In genomic region chr12:49740930-49741881, GRCh38 we compare ENCODE assay signal across 1 cellular context.
TF ChIP-seq lines count a peak whose summit lies in the region.

TMBIM6 (plus strand) TSS chr12:49741557; CDS start chr12:49752494, 10,937 bp downstream.

TF ChIP-seq in K562, 482 proteins besides CTCF, POLR2A, EP300 and RAD21 (continued from another document and continues in another):
- TF ChIP-seq, protein P1, sequence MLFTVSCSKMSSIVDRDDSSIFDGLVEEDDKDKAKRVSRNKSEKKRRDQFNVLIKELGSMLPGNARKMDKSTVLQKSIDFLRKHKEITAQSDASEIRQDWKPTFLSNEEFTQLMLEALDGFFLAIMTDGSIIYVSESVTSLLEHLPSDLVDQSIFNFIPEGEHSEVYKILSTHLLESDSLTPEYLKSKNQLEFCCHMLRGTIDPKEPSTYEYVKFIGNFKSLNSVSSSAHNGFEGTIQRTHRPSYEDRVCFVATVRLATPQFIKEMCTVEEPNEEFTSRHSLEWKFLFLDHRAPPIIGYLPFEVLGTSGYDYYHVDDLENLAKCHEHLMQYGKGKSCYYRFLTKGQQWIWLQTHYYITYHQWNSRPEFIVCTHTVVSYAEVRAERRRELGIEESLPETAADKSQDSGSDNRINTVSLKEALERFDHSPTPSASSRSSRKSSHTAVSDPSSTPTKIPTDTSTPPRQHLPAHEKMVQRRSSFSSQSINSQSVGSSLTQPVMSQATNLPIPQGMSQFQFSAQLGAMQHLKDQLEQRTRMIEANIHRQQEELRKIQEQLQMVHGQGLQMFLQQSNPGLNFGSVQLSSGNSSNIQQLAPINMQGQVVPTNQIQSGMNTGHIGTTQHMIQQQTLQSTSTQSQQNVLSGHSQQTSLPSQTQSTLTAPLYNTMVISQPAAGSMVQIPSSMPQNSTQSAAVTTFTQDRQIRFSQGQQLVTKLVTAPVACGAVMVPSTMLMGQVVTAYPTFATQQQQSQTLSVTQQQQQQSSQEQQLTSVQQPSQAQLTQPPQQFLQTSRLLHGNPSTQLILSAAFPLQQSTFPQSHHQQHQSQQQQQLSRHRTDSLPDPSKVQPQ (CRISPR knock-in tag; IDR thresholded peaks at IDR 0.05; ENCODE audit: borderline replicate concordance): no peak
- no peak for TF ChIP-seq KDM4B (IDR thresholded peaks at IDR 0.05; ENCODE audit: borderline replicate concordance in 2 of 2, low read depth in 1 of 2)
- peak; percentile 52; the same call in 1 of the 2 replicates for TF ChIP-seq ZBTB7A (IDR thresholded peaks at IDR 0.05; ENCODE audit: borderline replicate concordance, control insufficient read depth, low read depth, low read length)
- TF ChIP-seq SMARCA4 (IDR thresholded peaks at IDR 0.05): no peak
- TF ChIP-seq PPARD (CRISPR knock-in tag; IDR thresholded peaks at IDR 0.05): no peak
- TF ChIP-seq NCOA4 (IDR thresholded peaks at IDR 0.05; ENCODE audit: partially characterized antibody): no peak
- 0 out of 2 replicates have a peak, but pooled peaks have one; percentile 37 for TF ChIP-seq NFIC (IDR thresholded peaks at IDR 0.05)
- TF ChIP-seq RBBP5 (IDR thresholded peaks at IDR 0.05; ENCODE audit: borderline replicate concordance, insufficient read depth, low read length, poor library complexity, severe bottlenecking): peak; percentile 79
- peak; percentile 67 for TF ChIP-seq SAP30 (IDR thresholded peaks at IDR 0.05; ENCODE audit: borderline replicate concordance, insufficient read depth, low read depth, low read length, poor library complexity, severe bottlenecking)
- TF ChIP-seq, protein P2, sequence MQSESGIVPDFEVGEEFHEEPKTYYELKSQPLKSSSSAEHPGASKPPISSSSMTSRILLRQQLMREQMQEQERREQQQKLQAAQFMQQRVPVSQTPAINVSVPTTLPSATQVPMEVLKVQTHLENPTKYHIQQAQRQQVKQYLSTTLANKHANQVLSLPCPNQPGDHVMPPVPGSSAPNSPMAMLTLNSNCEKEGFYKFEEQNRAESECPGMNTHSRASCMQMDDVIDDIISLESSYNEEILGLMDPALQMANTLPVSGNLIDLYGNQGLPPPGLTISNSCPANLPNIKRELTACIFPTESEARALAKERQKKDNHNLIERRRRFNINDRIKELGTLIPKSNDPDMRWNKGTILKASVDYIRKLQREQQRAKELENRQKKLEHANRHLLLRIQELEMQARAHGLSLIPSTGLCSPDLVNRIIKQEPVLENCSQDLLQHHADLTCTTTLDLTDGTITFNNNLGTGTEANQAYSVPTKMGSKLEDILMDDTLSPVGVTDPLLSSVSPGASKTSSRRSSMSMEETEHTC (IDR thresholded peaks at IDR 0.05): no peak
- TF ChIP-seq HIVEP1 (CRISPR knock-in tag; IDR thresholded peaks at IDR 0.05): 0 out of 2 replicates have a peak, but pooled peaks have one; percentile 35
- peak in 1 of 2 experiments; percentile 50; a peak in 1 of 4 replicates for TF ChIP-seq SRF (CRISPR knock-in tag; IDR thresholded peaks at IDR 0.05)
- TF ChIP-seq ZNF717 (CRISPR knock-in tag; IDR thresholded peaks at IDR 0.05): no peak
- peak; percentile 94 for TF ChIP-seq SPI1 (IDR thresholded peaks at IDR 0.05; ENCODE audit: borderline replicate concordance, low read depth, low read length)
- 0 out of 4 replicates have a peak, but pooled peaks of 1 of the 2 experiments have one; percentile 69 for TF ChIP-seq MLX (CRISPR knock-in tag; conservative IDR thresholded peaks at IDR 0.05)
- TF ChIP-seq SREBF1 (IDR thresholded peaks at IDR 0.05; ENCODE audit: borderline replicate concordance, low read depth, low read length): no peak
- TF ChIP-seq POLR2G (IDR thresholded peaks at IDR 0.05; ENCODE audit: low read depth, low read length): peak; percentile 87
- no peak for TF ChIP-seq TFAM (CRISPR knock-in tag; conservative IDR thresholded peaks at IDR 0.05)
- TF ChIP-seq CHD7 (IDR thresholded peaks at IDR 0.05; ENCODE audit: low read depth, low read length): no peak
- no peak for TF ChIP-seq ZFP30 (CRISPR knock-in tag; IDR thresholded peaks at IDR 0.05; ENCODE audit: borderline replicate concordance)
- 0 out of 2 replicates have a peak, but pooled peaks have one; percentile 4 for TF ChIP-seq ZNF143 (CRISPR knock-in tag; IDR thresholded peaks at IDR 0.05)
- peak; percentile 83; the same call in 1 of the 2 replicates for TF ChIP-seq POLR2AphosphoS2 (IDR thresholded peaks at IDR 0.05; ENCODE audit: low read length)
- peak; percentile 33; the same call in 1 of the 2 replicates for TF ChIP-seq ZBTB33 (CRISPR knock-in tag; IDR thresholded peaks at IDR 0.05)
- TF ChIP-seq FOSL1 (tag; conservative IDR thresholded peaks at IDR 0.05): no peak
- 0 out of 2 replicates have a peak, but pooled peaks have one; percentile 18 for TF ChIP-seq CREB1 (IDR thresholded peaks at IDR 0.05)
- TF ChIP-seq CREB1 (CRISPR knock-in tag; IDR thresholded peaks at IDR 0.05): peak; percentile 84
- no peak for TF ChIP-seq ZNF444 (CRISPR knock-in tag; IDR thresholded peaks at IDR 0.05)
- TF ChIP-seq RBM25 (IDR thresholded peaks at IDR 0.05; ENCODE audit: low read depth, low read length, severe bottlenecking): peak; percentile 54
- no peak for TF ChIP-seq HNRNPL (IDR thresholded peaks at IDR 0.05; ENCODE audit: low read depth, low read length)
- no peak for TF ChIP-seq ZNF347 (CRISPR knock-in tag; IDR thresholded peaks at IDR 0.05; ENCODE audit: low read depth)
- TF ChIP-seq, protein P3, sequence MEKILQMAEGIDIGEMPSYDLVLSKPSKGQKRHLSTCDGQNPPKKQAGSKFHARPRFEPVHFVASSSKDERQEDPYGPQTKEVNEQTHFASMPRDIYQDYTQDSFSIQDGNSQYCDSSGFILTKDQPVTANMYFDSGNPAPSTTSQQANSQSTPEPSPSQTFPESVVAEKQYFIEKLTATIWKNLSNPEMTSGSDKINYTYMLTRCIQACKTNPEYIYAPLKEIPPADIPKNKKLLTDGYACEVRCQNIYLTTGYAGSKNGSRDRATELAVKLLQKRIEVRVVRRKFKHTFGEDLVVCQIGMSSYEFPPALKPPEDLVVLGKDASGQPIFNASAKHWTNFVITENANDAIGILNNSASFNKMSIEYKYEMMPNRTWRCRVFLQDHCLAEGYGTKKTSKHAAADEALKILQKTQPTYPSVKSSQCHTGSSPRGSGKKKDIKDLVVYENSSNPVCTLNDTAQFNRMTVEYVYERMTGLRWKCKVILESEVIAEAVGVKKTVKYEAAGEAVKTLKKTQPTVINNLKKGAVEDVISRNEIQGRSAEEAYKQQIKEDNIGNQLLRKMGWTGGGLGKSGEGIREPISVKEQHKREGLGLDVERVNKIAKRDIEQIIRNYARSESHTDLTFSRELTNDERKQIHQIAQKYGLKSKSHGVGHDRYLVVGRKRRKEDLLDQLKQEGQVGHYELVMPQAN (IDR thresholded peaks at IDR 0.05; ENCODE audit: borderline replicate concordance): peak; percentile 84
- TF ChIP-seq PURB (CRISPR knock-in tag; IDR thresholded peaks at IDR 0.05; ENCODE audit: low read depth): no peak
- TF ChIP-seq NFIX (CRISPR knock-in tag; IDR thresholded peaks at IDR 0.05; ENCODE audit: low read depth): no peak
- no peak for TF ChIP-seq SFPQ (IDR thresholded peaks at IDR 0.05; ENCODE audit: low read depth, low read length)
- peak; percentile 67 for TF ChIP-seq ZNF175 (CRISPR knock-in tag; IDR thresholded peaks at IDR 0.05; ENCODE audit: low read depth)
- TF ChIP-seq ZNF263 (CRISPR knock-in tag; IDR thresholded peaks at IDR 0.05; ENCODE audit: borderline replicate concordance): peak; percentile 76
- TF ChIP-seq ELF2 (CRISPR knock-in tag; IDR thresholded peaks at IDR 0.05): peak; percentile 66; the same call in 1 of the 2 replicates
- TF ChIP-seq NCOR1 (IDR thresholded peaks at IDR 0.05): no peak
